In the genomic region with DNA sequence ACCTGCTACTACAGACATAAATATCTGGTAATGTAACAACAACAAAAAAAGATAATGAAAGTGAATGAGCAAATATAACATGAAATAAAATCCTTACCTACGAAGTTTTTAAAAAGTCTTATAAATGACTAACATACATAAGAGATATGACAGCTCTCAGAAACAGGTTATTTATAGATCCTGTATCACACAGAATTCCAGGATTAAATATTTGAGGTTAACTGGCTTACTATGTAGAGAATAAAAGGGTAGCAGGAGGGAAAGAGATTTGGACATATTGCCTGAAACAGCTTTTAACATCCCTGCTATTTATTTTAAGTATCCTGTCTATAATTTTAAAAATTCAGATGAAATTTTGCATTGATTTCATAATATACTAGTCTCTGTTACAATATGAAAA, we compare ENCODE assay signal across 32 cellular contexts.
"Had no signal": no experiment of that assay in that cellular context is flagged by ENCODE, and none has a peak within 500 bp of the region (broad histone marks: within the 10 kb centered on the region; RNA-seq: fewer than 3 reads in every experiment).

No MANE protein-coding gene starts in this region.

- H3K27ac ChIP-seq: ascending aorta, KMS-11, RWPE1, SJSA1 had no signal

- DNase-seq: activated B cell treated with CpG ODN at 0.5 μM for 24 hours; activated CD4-positive, alpha-beta T cell treated with anti-CD3 and anti-CD28 coated beads for 1 hour; activated CD4-positive, alpha-beta T cell treated with anti-CD3 and anti-CD28 coated beads, Interleukin-2, amount 10 ng/mL, durations not matched to agents 24 days and 14 days; activated CD4-positive, alpha-beta T cell treated with anti-CD3 and anti-CD28 coated beads, Interleukin-2, amount 50 U/mL, for 48 hours; activated CD8-positive, alpha-beta memory T cell treated with anti-CD3 and anti-CD28 coated beads, Interleukin-2, amount 10 ng/mL, durations not matched to agents 7 days and 5 days; activated effector memory CD4-positive, alpha-beta T cell treated with Interleukin-2 at 50 U/mL for 16 hours; activated naive CD4-positive, alpha-beta T cell; activated T-cell treated with anti-CD3 and anti-CD28 coated beads, Interleukin-2, amount 50 U/mL, for 24 hours; amniotic stem cell; MG63; MV-4-11; NCI-H1092 treated with DMSO at 0.1 percent for 48 hours; NCI-H1417 treated with DMSO at 0.1 percent for 48 hours; NCI-H1694; NCI-H2029; NCI-H345; NCI-H510A; NCI-H526 treated with DMSO at 0.1 percent for 48 hours; NCI-H82; OCI-M1; SHP77; SW 1271 had no signal

- H3K4me3 ChIP-seq: ascending aorta, MG63, SJSA1 had no signal

- H3K4me2 ChIP-seq: KMS-11 had no signal

- H3K27me3 Mint-ChIP-seq: activated B cell treated with CpG ODN at 0.5 μM for 24 hours; activated CD4-positive, alpha-beta T cell treated with anti-CD3 and anti-CD28 coated beads, Interleukin-2, amount 10 ng/mL, durations not matched to agents 24 days and 14 days; activated CD8-positive, alpha-beta memory T cell treated with anti-CD3 and anti-CD28 coated beads, Interleukin-2, amount 10 ng/mL, durations not matched to agents 7 days and 5 days; activated naive CD4-positive, alpha-beta T cell treated with anti-CD3 and anti-CD28 coated beads, Interleukin-2, amount 50 U/mL, for 24 hours; activated T-cell treated with anti-CD3 and anti-CD28 coated beads, Interleukin-2, amount 50 U/mL, for 24 hours; brain had no signal

- H3K9me3 Mint-ChIP-seq: activated B cell treated with CpG ODN at 0.5 μM for 24 hours; activated CD4-positive, alpha-beta T cell treated with anti-CD3 and anti-CD28 coated beads, Interleukin-2, amount 10 ng/mL, durations not matched to agents 24 days and 14 days; activated naive CD4-positive, alpha-beta T cell treated with anti-CD3 and anti-CD28 coated beads, Interleukin-2, amount 50 U/mL, for 24 hours; activated T-cell treated with anti-CD3 and anti-CD28 coated beads, Interleukin-2, amount 50 U/mL, for 24 hours; activated T-helper 1 cell treated with anti-CD3 and anti-CD28 coated beads, Interleukin-12 subunit alpha, Interleukin-12 subunit beta, Interleukin-2, Interleukin-4 antibody, amounts not matched to agents 30 ng/mL and 10 ng/mL and 1 ng/mL, durations not matched to agents 14 hours and 24 hours and 36 hours; brain; T-helper 2 cell treated with Interferon-gamma antibody and Interleukin-4, amounts not matched to agents 5 μg/mL and 100 μg/mL, for 36 hours had no signal

- H3K4me3 Mint-ChIP-seq: activated B cell treated with CpG ODN at 0.5 μM for 24 hours; activated CD4-positive, alpha-beta T cell treated with anti-CD3 and anti-CD28 coated beads, Interleukin-2, amount 10 ng/mL, durations not matched to agents 24 days and 14 days; activated CD8-positive, alpha-beta memory T cell treated with anti-CD3 and anti-CD28 coated beads, Interleukin-2, amount 10 ng/mL, durations not matched to agents 7 days and 5 days; activated naive CD4-positive, alpha-beta T cell treated with anti-CD3 and anti-CD28 coated beads, Interleukin-2, amount 50 U/mL, for 24 hours; activated T-cell treated with anti-CD3 and anti-CD28 coated beads, Interleukin-2, amount 50 U/mL, for 24 hours; activated T-helper 1 cell treated with anti-CD3 and anti-CD28 coated beads, Interleukin-12 subunit alpha, Interleukin-12 subunit beta, Interleukin-2, Interleukin-4 antibody, amounts not matched to agents 30 ng/mL and 10 ng/mL and 1 ng/mL, durations not matched to agents 14 hours and 24 hours and 36 hours; brain; T-helper 2 cell treated with Interferon-gamma antibody and Interleukin-4, amounts not matched to agents 5 μg/mL and 100 μg/mL, for 36 hours had no signal

- H3K9me3 ChIP-seq: ascending aorta, MG63, SJSA1 had no signal

- H3K9ac ChIP-seq: KMS-11 had no signal

- H3K4me1 ChIP-seq: ascending aorta, SJSA1 had no signal

- H3K27me3 ChIP-seq: ascending aorta, MG63, SJSA1 had no signal

- ATAC-seq: activated CD8-positive, alpha-beta memory T cell treated with anti-CD3 and anti-CD28 coated beads, Interleukin-2, amount 10 ng/mL, durations not matched to agents 7 days and 5 days; Panc1; SK-N-SH treated with all-trans-retinoic acid at 6 μM for 48 hours had no signal

- H3K27ac Mint-ChIP-seq: activated B cell treated with CpG ODN at 0.5 μM for 24 hours; activated CD4-positive, alpha-beta T cell treated with anti-CD3 and anti-CD28 coated beads, Interleukin-2, amount 10 ng/mL, durations not matched to agents 24 days and 14 days; activated CD8-positive, alpha-beta memory T cell treated with anti-CD3 and anti-CD28 coated beads, Interleukin-2, amount 10 ng/mL, durations not matched to agents 7 days and 5 days; activated naive CD4-positive, alpha-beta T cell treated with anti-CD3 and anti-CD28 coated beads, Interleukin-2, amount 50 U/mL, for 24 hours; activated T-cell treated with anti-CD3 and anti-CD28 coated beads, Interleukin-2, amount 50 U/mL, for 24 hours; activated T-helper 1 cell treated with anti-CD3 and anti-CD28 coated beads, Interleukin-12 subunit alpha, Interleukin-12 subunit beta, Interleukin-2, Interleukin-4 antibody, amounts not matched to agents 30 ng/mL and 10 ng/mL and 1 ng/mL, durations not matched to agents 14 hours and 24 hours and 36 hours; brain; T-helper 2 cell treated with Interferon-gamma antibody and Interleukin-4, amounts not matched to agents 5 μg/mL and 100 μg/mL, for 36 hours had no signal
